Comparison of ENCODE assay signal across 3 cellular contexts in the genomic region with DNA sequence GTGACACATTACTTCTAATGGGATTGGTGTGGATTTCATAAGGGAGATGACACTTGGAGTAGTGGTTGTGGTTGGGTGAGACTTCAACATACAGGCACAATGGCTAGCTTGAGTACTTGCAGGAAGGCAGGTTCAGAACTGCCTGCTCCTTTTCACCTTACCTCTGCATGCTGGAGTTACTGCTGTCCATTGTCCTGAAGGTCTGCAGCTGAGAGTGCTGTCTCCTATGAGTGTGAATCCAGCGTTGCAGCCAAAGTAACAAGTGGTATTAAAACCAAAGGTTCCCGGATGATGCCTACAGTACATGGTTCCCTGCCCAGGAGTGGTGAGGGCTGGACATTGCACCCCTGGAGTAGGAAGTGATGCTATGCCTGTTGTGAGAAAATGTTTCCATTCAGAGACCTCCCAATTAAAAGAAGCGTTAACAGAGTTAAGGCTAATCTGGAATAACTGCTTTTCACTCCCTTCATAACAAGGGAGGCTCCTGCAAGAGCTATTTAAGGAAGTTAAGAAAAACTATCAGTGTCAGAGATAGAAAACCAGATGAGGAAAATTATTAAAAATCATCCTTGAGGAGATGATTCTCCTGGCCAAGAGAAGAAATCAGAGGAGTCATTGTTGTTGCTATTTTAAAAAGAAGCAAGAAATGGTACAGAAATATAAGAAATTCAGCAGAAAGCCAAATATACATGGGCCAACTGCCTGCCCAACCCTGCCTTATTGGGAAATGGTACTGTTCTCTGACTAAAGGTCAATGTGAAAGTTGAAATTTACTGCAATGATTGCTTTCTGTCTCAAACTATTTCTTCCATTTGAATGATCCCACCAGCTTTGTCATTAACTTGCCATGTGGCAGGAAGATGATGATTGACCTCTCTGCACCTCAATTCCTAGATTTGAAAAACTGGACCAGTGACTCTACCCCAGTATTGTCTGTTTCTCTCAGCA.
TF ChIP-seq lines count a peak whose summit lies in the region.

No MANE protein-coding gene starts in this region.

TF ChIP-seq in GM12891, 5 proteins besides CTCF, POLR2A, EP300 and RAD21:
- no peak for TF ChIP-seq SPI1 (IDR thresholded peaks at IDR 0.05; ENCODE audit: low read depth, low read length)
- no peak for TF ChIP-seq TAF1 (IDR thresholded peaks at IDR 0.05; ENCODE audit: low read depth, low read length)
- TF ChIP-seq POU2F2 (IDR thresholded peaks at IDR 0.05; ENCODE audit: low read depth, low read length), result no peak
- no peak for TF ChIP-seq PAX5 (IDR thresholded peaks at IDR 0.05; ENCODE audit: insufficient read depth, low read length, severe bottlenecking)
- no peak for TF ChIP-seq POLR2AphosphoS5 (IDR thresholded peaks at IDR 0.05; ENCODE audit: low read depth, low read length)

TF ChIP-seq in IMR-90, 13 proteins besides CTCF, POLR2A, EP300 and RAD21:
- TF ChIP-seq NFE2L2 (IDR thresholded peaks at IDR 0.05; ENCODE audit: low read depth, low read length) (no peak), SMC3 (IDR thresholded peaks at IDR 0.05; ENCODE audit: low read depth, low read length) (no peak), MXI1 (IDR thresholded peaks at IDR 0.05; ENCODE audit: borderline replicate concordance, low read depth, low read length) (no peak), FOS (IDR thresholded peaks at IDR 0.05; ENCODE audit: low read depth, low read length) (no peak), CHD1 (IDR thresholded peaks at IDR 0.05; ENCODE audit: low read depth, low read length) (no peak), RFX5 (IDR thresholded peaks at IDR 0.05; ENCODE audit: low read depth, low read length) (no peak), CEBPB (IDR thresholded peaks at IDR 0.05; ENCODE audit: low read depth, low read length) (no peak), MAZ (IDR thresholded peaks at IDR 0.05; ENCODE audit: borderline replicate concordance, low read depth, low read length) (no peak), MAFK (IDR thresholded peaks at IDR 0.05; ENCODE audit: low read depth, low read length) (no peak), BHLHE40 (IDR thresholded peaks at IDR 0.05; ENCODE audit: low read depth, low read length) (no peak)
- TF ChIP-seq, protein P1, sequence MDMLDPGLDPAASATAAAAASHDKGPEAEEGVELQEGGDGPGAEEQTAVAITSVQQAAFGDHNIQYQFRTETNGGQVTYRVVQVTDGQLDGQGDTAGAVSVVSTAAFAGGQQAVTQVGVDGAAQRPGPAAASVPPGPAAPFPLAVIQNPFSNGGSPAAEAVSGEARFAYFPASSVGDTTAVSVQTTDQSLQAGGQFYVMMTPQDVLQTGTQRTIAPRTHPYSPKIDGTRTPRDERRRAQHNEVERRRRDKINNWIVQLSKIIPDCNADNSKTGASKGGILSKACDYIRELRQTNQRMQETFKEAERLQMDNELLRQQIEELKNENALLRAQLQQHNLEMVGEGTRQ (IDR thresholded peaks at IDR 0.05; ENCODE audit: low read depth, low read length), result no peak

TF ChIP-seq in liver, 16 proteins besides CTCF, POLR2A, EP300 and RAD21:
- TF ChIP-seq ZBTB33 (IDR thresholded peaks at IDR 0.05) (no peak), NR2F2 (IDR thresholded peaks at IDR 0.05) (no peak), JUND (IDR thresholded peaks at IDR 0.05) (no peak), REST (IDR thresholded peaks at IDR 0.05) (peak; percentile 100), FOXA2 (IDR thresholded peaks at IDR 0.05) (no peak), SP1 (IDR thresholded peaks at IDR 0.05) (peak; percentile 40), TAF1 (conservative IDR thresholded peaks at IDR 0.05) (no peak), EGR1 (IDR thresholded peaks at IDR 0.05; ENCODE audit: low read depth in 2 of 2) (no peak), FOXA1 (IDR thresholded peaks at IDR 0.05) (no peak), GABPA (IDR thresholded peaks at IDR 0.05 in 1 of 2, conservative IDR thresholded peaks at IDR 0.05 in 1 of 2) (no peak), YY1 (IDR thresholded peaks at IDR 0.05) (no peak), HNF4A (conservative IDR thresholded peaks at IDR 0.05) (peak; percentile 68 to 74), HNF4G (IDR thresholded peaks at IDR 0.05) (peak; percentile 48), RXRA (IDR thresholded peaks at IDR 0.05) (peak; percentile 31 to 47), ATF3 (IDR thresholded peaks at IDR 0.05) (no peak)
- TF ChIP-seq, protein P2, sequence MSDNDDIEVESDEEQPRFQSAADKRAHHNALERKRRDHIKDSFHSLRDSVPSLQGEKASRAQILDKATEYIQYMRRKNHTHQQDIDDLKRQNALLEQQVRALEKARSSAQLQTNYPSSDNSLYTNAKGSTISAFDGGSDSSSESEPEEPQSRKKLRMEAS (IDR thresholded peaks at IDR 0.05), result no peak
TF ChIP-seq in liver: peak in this region for 5.
